10 cellular contexts compared by ENCODE assay signal in genomic region chr21:31560479-31560878, GRCh38.
DNase-seq lines count a peak whose midpoint lies in the region; ATAC-seq and TF ChIP-seq lines count a peak whose summit lies in the region.
"Had no signal": no experiment of that assay in that cellular context is flagged by ENCODE, and none has a peak within 500 bp of the region (broad histone marks: within the 10 kb centered on the region; RNA-seq: fewer than 3 reads in every experiment).

No MANE protein-coding gene starts in this region.

- H3K4me1 Mint-ChIP-seq in CD8-positive, alpha-beta memory T cell: peaks cover 13 to 31% (median 20%) of the 10 kb centered on the region in 3 donors
- H3K4me1 Mint-ChIP-seq in activated T-helper 17 cell treated with anti-CD3 and anti-CD28 coated beads, Interleukin-2, amount 50 U/mL, for 72 hours: peaks cover 16% of the 10 kb centered on the region
- peaks cover 12 to 36% (median 20%) of the 10 kb centered on the region in 7 donors for H3K4me1 Mint-ChIP-seq in naive thymus-derived CD4-positive, alpha-beta T cell

- no peaks in the 10 kb centered on the region for H3K9me2 ChIP-seq in HCT116 (ENCODE audit: insufficient read depth)

- H3K4me3 ChIP-seq in CD8-positive, alpha-beta memory T cell (ENCODE audit: low read length): no peak overlapping the region
- peak overlapping the region; percentile 52 to 65 for H3K4me3 ChIP-seq in HCT116 (replicated peaks in 1 of 2; ENCODE audit: low read depth in 1 of 2, low read length in 2 of 2)
- no peak overlapping the region for H3K4me3 ChIP-seq in naive thymus-derived CD4-positive, alpha-beta T cell (ENCODE audit: low read length)

- RAD21 ChIA-PET in HCT116 (lab: Charles Lee; ENCODE audit: low non-redundant PET in 1 of 2, low total read pairs in 2 of 2, uncharacterized antibody in 2 of 2, unreplicated experiment in 2 of 2): no interaction called here

- DNase-seq in CD8-positive, alpha-beta memory T cell: no peak
- DNase-seq in HCT116 (ENCODE audit: low read depth, low spot score) (no peak), hypothalamus (lab: John Stamatoyannopoulos, UW) (no peak)
- no peak for DNase-seq in naive thymus-derived CD4-positive, alpha-beta T cell
- DNase-seq in stimulated activated naive CD4-positive, alpha-beta T cell (lab: John Stamatoyannopoulos, UW): no peak
- DNase-seq: erythroblast, GOT3, right cardiac atrium had no signal

- peak overlapping the region; percentile 84 for H3K4me2 ChIP-seq in HCT116 (ENCODE audit: low read length)

- H3K27me3 ChIP-seq in CD8-positive, alpha-beta memory T cell (ENCODE audit: insufficient read depth, low read length, poor library complexity, severe bottlenecking): peaks cover 7% of the 10 kb centered on the region
- no peaks in the 10 kb centered on the region for H3K27me3 ChIP-seq in HCT116 (ENCODE audit: insufficient read depth, low read length)
- no peaks in the 10 kb centered on the region for H3K27me3 ChIP-seq in naive thymus-derived CD4-positive, alpha-beta T cell (ENCODE audit: control insufficient read depth in 2 of 2, insufficient read depth in 2 of 2, low read length in 2 of 2)

- no peak overlapping the region for H3K27ac ChIP-seq in CD8-positive, alpha-beta memory T cell (ENCODE audit: low read depth, low read length)
- H3K27ac ChIP-seq in HCT116 (ENCODE audit: low read depth, low read length): 0 out of 2 replicates have a peak overlapping the region, but pooled peaks have one; percentile 66
- H3K27ac ChIP-seq in naive thymus-derived CD4-positive, alpha-beta T cell (ENCODE audit: low read depth, low read length): no peak overlapping the region

- no peak for TF ChIP-seq CTCF in HCT116 (IDR thresholded peaks at IDR 0.05 in 2 of 3, conservative IDR thresholded peaks at IDR 0.05 in 1 of 3; ENCODE audit: borderline replicate concordance in 1 of 3, insufficient read depth in 1 of 3, low read depth in 2 of 3, low read length in 2 of 3)

- CTCF ChIA-PET in CD8-positive, alpha-beta memory T cell (lab: Charles Lee): interaction anchor here (1.2 to 1.7 kb wide), 2 partner anchors 10 to 20 kb away, joined by 4 read pairs; no protein-coding TSS in a partner anchor
- CTCF ChIA-PET in HCT116 (lab: Charles Lee): no interaction called here
- CTCF ChIA-PET in naive thymus-derived CD4-positive, alpha-beta T cell (lab: Charles Lee): interaction anchor here (1.4 to 3.1 kb wide), 3 partner anchors 20 to 379 kb away, joined by 4 to 18 read pairs (median 5); no protein-coding TSS in a partner anchor

- H3K4me3 Mint-ChIP-seq in CD8-positive, alpha-beta memory T cell: peak overlapping the region; percentile 84 to 94 (median 89)
- peak overlapping the region; percentile 84 for H3K4me3 Mint-ChIP-seq in activated T-helper 17 cell treated with anti-CD3 and anti-CD28 coated beads, Interleukin-2, amount 50 U/mL, for 72 hours
- H3K4me3 Mint-ChIP-seq in naive thymus-derived CD4-positive, alpha-beta T cell: peak overlapping the region; percentile 87 to 98 (median 94)

- no peak for ATAC-seq in HCT116
- ATAC-seq in activated T-helper 17 cell treated with anti-CD3 and anti-CD28 coated beads, Interleukin-2, amount 50 U/mL, for 72 hours (replicated peaks): no peak
- no peak for ATAC-seq in naive thymus-derived CD4-positive, alpha-beta T cell
- ATAC-seq in GM19328 (IDR thresholded peaks at IDR 0.05; ENCODE audit: unreplicated experiment): no peak
- ATAC-seq: right cardiac atrium had no signal

- peaks cover 27% of the 10 kb centered on the region for H3K79me2 ChIP-seq in HCT116 (ENCODE audit: insufficient read depth, low read length)

- H3K9me3 ChIP-seq in CD8-positive, alpha-beta memory T cell (ENCODE audit: low read length): no peaks in the 10 kb centered on the region
- no peaks in the 10 kb centered on the region for H3K9me3 ChIP-seq in HCT116 (ENCODE audit: control insufficient read depth in 1 of 2, insufficient read depth in 1 of 2, low read depth in 1 of 2, low read length in 2 of 2)
- no peaks in the 10 kb centered on the region for H3K9me3 ChIP-seq in naive thymus-derived CD4-positive, alpha-beta T cell (ENCODE audit: control insufficient read depth in 2 of 3, low read length in 3 of 3)

- peaks cover 0 to 3% (median 0%) of the 10 kb centered on the region in 3 donors for H3K36me3 Mint-ChIP-seq in CD8-positive, alpha-beta memory T cell
- H3K36me3 Mint-ChIP-seq in activated T-helper 17 cell treated with anti-CD3 and anti-CD28 coated beads, Interleukin-2, amount 50 U/mL, for 72 hours (ENCODE audit: low read depth): no peaks in the 10 kb centered on the region
- H3K36me3 Mint-ChIP-seq in naive thymus-derived CD4-positive, alpha-beta T cell: peaks cover 0 to 10% (median 0%) of the 10 kb centered on the region in 5 donors

- no peak overlapping the region for H2AFZ ChIP-seq in HCT116 (ENCODE audit: low read depth, low read length, poor library complexity, severe bottlenecking)

- no peaks in the 10 kb centered on the region for H3K36me3 ChIP-seq in CD8-positive, alpha-beta memory T cell (ENCODE audit: insufficient read depth, low read length)
- H3K36me3 ChIP-seq in HCT116 (ENCODE audit: control insufficient read depth in 1 of 2, insufficient read depth in 2 of 2, low read length in 2 of 2): no peaks in the 10 kb centered on the region
- H3K36me3 ChIP-seq in naive thymus-derived CD4-positive, alpha-beta T cell (ENCODE audit: control insufficient read depth in 2 of 3, insufficient read depth in 3 of 3, low read length in 3 of 3): no peaks in the 10 kb centered on the region

- H3K4me1 ChIP-seq in CD8-positive, alpha-beta memory T cell (ENCODE audit: insufficient read depth, low read length): no peaks in the 10 kb centered on the region
- H3K4me1 ChIP-seq in HCT116 (ENCODE audit: control insufficient read depth in 1 of 2, insufficient read depth in 2 of 2, low read length in 2 of 2): peaks cover 16 to 42% of the 10 kb centered on the region in 2 experiments
- H3K4me1 ChIP-seq in naive thymus-derived CD4-positive, alpha-beta T cell (ENCODE audit: control insufficient read depth in 2 of 2, insufficient read depth in 2 of 2, low read length in 2 of 2): peaks cover 3 to 5% of the 10 kb centered on the region in 2 donors

- peak overlapping the region in 3 of 8 donors; percentile 22 to 72 (median 48) for H3K27ac Mint-ChIP-seq in CD8-positive, alpha-beta memory T cell
- H3K27ac Mint-ChIP-seq in activated T-helper 17 cell treated with anti-CD3 and anti-CD28 coated beads, Interleukin-2, amount 50 U/mL, for 72 hours: peak overlapping the region; percentile 75
- peak overlapping the region in 5 of 9 donors; percentile 12 to 63 (median 40) for H3K27ac Mint-ChIP-seq in naive thymus-derived CD4-positive, alpha-beta T cell

- H4K20me1 ChIP-seq in HCT116 (ENCODE audit: insufficient read depth): no peaks in the 10 kb centered on the region

- H3K9me3 Mint-ChIP-seq in CD8-positive, alpha-beta memory T cell: no peaks in the 10 kb centered on the region
- H3K9me3 Mint-ChIP-seq in activated T-helper 17 cell treated with anti-CD3 and anti-CD28 coated beads, Interleukin-2, amount 50 U/mL, for 72 hours: no peaks in the 10 kb centered on the region
- peaks cover 0 to 1% (median 0%) of the 10 kb centered on the region in 11 donors for H3K9me3 Mint-ChIP-seq in naive thymus-derived CD4-positive, alpha-beta T cell

- no peak for TF ChIP-seq RAD21 in HCT116 (IDR thresholded peaks at IDR 0.05; ENCODE audit: low read depth)

- peaks cover 10 to 32% of the 10 kb centered on the region in 2 donors for H3K27me3 Mint-ChIP-seq in CD8-positive, alpha-beta memory T cell
- peaks cover 13% of the 10 kb centered on the region for H3K27me3 Mint-ChIP-seq in activated T-helper 17 cell treated with anti-CD3 and anti-CD28 coated beads, Interleukin-2, amount 50 U/mL, for 72 hours
- H3K27me3 Mint-ChIP-seq in naive thymus-derived CD4-positive, alpha-beta T cell: peaks cover 5 to 36% (median 16%) of the 10 kb centered on the region in 5 donors

- peak overlapping the region; percentile 70 for H3K9ac ChIP-seq in HCT116 (ENCODE audit: low read length)

- no peak for TF ChIP-seq POLR2A in HCT116 (IDR thresholded peaks at IDR 0.05; ENCODE audit: borderline replicate concordance, extremely low read depth, insufficient read depth, insufficient read length)

- intact Hi-C loops in HCT116 (cut with micrococcal nuclease): no loop called here
- intact Hi-C loops in naive thymus-derived CD4-positive, alpha-beta T cell (cut with micrococcal nuclease): no loop called here

- no TSS peak for BruUV-seq in HCT116 (replicated peaks; lab: Mats Ljungman, UMichigan)

- POLR2A ChIA-PET in CD8-positive, alpha-beta memory T cell (lab: Charles Lee): no interaction called here
- POLR2A ChIA-PET in HCT116 (lab: Charles Lee): interaction anchor here (1.6 kb wide), 1 partner anchor 21 kb away, joined by 3 read pairs; no protein-coding TSS in a partner anchor
- POLR2A ChIA-PET in naive thymus-derived CD4-positive, alpha-beta T cell (lab: Charles Lee): interaction anchor here (1.1 to 2.1 kb wide), 3 partner anchors 20 to 365 kb away, joined by 3 to 7 read pairs (median 4); no protein-coding TSS in a partner anchor

TF ChIP-seq in HCT116, 20 proteins besides CTCF, POLR2A, EP300 and RAD21:
- TF ChIP-seq EZH2 (IDR thresholded peaks at IDR 0.05) (no peak), POLR2AphosphoS5 (IDR thresholded peaks at IDR 0.05; ENCODE audit: low read depth, low read length) (no peak)

Comparison
In these comparisons a context has a peak if more than half of its experiments do, and no peak if none do; other contexts are left out.
1. H3K4me3 ChIP-seq: peak in HCT116 (2 of 2); none in CD8-positive, alpha-beta memory T cell (single experiment) and naive thymus-derived CD4-positive, alpha-beta T cell (single experiment).
2. Peak in every context shown above with its lines, with median percentiles within 50 percentile points of each other: H3K4me3 Mint-ChIP-seq.